Comparison of ENCODE assay signal across 1 cellular context in the genomic region with DNA sequence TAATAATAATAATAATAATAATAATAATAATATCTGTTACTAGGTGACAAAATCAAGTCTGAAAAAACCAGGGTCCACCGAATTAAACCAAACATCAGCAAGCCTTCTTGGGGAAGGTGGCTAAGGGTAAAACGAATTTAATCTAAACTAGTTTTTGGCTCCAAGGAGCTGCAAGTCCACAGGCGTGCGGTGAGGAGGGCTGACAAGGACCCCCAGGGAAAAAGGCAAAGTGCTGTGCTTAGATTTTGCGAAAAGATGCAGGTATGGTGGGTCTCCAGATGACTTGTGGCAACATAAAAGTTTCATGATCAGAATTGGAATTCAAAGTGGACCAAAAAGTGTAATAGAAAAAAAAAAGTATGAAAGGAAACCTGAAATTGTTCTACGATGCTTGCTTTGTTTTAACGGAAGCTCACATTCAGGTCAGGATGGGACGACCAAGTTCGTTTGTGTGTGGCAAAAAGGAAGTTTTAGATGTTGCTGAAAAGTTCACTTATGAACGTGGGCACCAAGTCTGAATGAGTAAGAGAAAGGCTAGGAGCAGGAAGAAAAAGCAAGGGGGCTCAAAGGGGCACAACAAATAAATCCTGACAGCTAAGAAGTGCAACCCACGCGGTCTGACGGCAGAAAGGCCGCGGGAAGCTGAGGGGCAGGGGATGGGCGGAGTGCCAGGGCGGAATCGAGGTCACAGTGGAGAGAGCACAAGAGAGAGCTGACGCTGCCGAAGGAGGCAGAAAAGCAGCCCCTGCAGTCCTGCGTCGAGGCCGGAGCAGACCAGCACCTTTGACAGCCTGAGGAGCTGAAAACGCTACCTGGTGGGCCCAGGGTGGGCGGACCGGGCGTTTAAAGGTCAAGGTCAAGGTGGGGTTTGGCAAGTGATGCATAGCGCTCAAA.
TF ChIP-seq lines count a peak whose summit lies in the region.

No MANE protein-coding gene starts in this region.

TF ChIP-seq in HepG2, 621 proteins besides CTCF, POLR2A, EP300 and RAD21 (continued from another document and continues in another):
- TF ChIP-seq REST (IDR thresholded peaks at IDR 0.05; ENCODE audit: borderline replicate concordance in 1 of 2, low read depth in 1 of 2, low read length in 2 of 2) = 0 out of 4 replicates have a peak, but pooled peaks of 1 of the 2 experiments have one; percentile 25
- no peak for TF ChIP-seq ZNF614 (CRISPR knock-in tag; IDR thresholded peaks at IDR 0.05; ENCODE audit: borderline replicate concordance)
- TF ChIP-seq TAF1 (CRISPR knock-in tag; IDR thresholded peaks at IDR 0.05) = no peak
- no peak for TF ChIP-seq BORCS8-MEF2B (CRISPR knock-in tag; IDR thresholded peaks at IDR 0.05)
- no peak for TF ChIP-seq ZNF670 (CRISPR knock-in tag; IDR thresholded peaks at IDR 0.05; ENCODE audit: borderline replicate concordance)
- 0 out of 2 replicates have a peak, but pooled peaks have one; percentile 61 for TF ChIP-seq ZBTB7B (CRISPR knock-in tag; IDR thresholded peaks at IDR 0.05)
- TF ChIP-seq HNRNPLL (IDR thresholded peaks at IDR 0.05; ENCODE audit: low read depth, low read length, poor library complexity, severe bottlenecking) = peak; percentile 38
- TF ChIP-seq ZNF646 (CRISPR knock-in tag; IDR thresholded peaks at IDR 0.05) = no peak
- TF ChIP-seq, protein P1, sequence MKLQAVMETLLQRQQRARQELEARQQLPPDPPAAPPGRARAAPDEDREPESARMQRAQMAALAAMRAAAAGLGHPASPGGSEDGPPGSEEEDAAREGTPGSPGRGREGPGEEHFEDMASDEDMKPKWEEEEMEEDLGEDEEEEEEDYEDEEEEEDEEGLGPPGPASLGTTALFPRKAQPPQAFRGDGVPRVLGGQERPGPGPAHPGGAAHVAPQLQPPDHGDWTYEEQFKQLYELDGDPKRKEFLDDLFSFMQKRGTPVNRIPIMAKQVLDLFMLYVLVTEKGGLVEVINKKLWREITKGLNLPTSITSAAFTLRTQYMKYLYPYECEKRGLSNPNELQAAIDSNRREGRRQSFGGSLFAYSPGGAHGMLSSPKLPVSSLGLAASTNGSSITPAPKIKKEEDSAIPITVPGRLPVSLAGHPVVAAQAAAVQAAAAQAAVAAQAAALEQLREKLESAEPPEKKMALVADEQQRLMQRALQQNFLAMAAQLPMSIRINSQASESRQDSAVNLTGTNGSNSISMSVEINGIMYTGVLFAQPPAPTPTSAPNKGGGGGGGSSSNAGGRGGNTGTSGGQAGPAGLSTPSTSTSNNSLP (IDR thresholded peaks at IDR 0.05; ENCODE audit: low read depth, low read length) = no peak
- TF ChIP-seq, protein P2, sequence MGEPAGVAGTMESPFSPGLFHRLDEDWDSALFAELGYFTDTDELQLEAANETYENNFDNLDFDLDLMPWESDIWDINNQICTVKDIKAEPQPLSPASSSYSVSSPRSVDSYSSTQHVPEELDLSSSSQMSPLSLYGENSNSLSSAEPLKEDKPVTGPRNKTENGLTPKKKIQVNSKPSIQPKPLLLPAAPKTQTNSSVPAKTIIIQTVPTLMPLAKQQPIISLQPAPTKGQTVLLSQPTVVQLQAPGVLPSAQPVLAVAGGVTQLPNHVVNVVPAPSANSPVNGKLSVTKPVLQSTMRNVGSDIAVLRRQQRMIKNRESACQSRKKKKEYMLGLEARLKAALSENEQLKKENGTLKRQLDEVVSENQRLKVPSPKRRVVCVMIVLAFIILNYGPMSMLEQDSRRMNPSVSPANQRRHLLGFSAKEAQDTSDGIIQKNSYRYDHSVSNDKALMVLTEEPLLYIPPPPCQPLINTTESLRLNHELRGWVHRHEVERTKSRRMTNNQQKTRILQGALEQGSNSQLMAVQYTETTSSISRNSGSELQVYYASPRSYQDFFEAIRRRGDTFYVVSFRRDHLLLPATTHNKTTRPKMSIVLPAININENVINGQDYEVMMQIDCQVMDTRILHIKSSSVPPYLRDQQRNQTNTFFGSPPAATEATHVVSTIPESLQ (CRISPR knock-in tag; conservative IDR thresholded peaks at IDR 0.05) = no peak
- no peak for TF ChIP-seq ZNF251 (CRISPR knock-in tag; IDR thresholded peaks at IDR 0.05)
- TF ChIP-seq AGO2 (optimal IDR thresholded peaks at IDR 0.05; ENCODE audit: low read depth, low read length) = peak; percentile 70
- TF ChIP-seq, protein P3, sequence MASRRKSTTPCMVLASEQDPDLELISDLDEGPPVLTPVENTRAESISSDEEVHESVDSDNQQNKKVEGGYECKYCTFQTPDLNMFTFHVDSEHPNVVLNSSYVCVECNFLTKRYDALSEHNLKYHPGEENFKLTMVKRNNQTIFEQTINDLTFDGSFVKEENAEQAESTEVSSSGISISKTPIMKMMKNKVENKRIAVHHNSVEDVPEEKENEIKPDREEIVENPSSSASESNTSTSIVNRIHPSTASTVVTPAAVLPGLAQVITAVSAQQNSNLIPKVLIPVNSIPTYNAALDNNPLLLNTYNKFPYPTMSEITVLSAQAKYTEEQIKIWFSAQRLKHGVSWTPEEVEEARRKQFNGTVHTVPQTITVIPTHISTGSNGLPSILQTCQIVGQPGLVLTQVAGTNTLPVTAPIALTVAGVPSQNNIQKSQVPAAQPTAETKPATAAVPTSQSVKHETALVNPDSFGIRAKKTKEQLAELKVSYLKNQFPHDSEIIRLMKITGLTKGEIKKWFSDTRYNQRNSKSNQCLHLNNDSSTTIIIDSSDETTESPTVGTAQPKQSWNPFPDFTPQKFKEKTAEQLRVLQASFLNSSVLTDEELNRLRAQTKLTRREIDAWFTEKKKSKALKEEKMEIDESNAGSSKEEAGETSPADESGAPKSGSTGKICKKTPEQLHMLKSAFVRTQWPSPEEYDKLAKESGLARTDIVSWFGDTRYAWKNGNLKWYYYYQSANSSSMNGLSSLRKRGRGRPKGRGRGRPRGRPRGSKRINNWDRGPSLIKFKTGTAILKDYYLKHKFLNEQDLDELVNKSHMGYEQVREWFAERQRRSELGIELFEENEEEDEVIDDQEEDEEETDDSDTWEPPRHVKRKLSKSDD (CRISPR knock-in tag; IDR thresholded peaks at IDR 0.05; ENCODE audit: low read depth) = no peak
- no peak for TF ChIP-seq RFX1 (IDR thresholded peaks at IDR 0.05)
- no peak for TF ChIP-seq ZNF205 (CRISPR knock-in tag; IDR thresholded peaks at IDR 0.05)
- no peak for TF ChIP-seq SCMH1 (CRISPR knock-in tag; IDR thresholded peaks at IDR 0.05; ENCODE audit: borderline replicate concordance)
- TF ChIP-seq EHMT2 (IDR thresholded peaks at IDR 0.05; ENCODE audit: borderline replicate concordance, low read depth, low read length) = no peak
- TF ChIP-seq RFXAP (CRISPR knock-in tag; IDR thresholded peaks at IDR 0.05; ENCODE audit: borderline replicate concordance) = no peak; the same call in 1 of the 2 replicates
- no peak; the same call in 1 of the 2 replicates for TF ChIP-seq ZNF768 (CRISPR knock-in tag; IDR thresholded peaks at IDR 0.05)
- TF ChIP-seq ZMAT3 (CRISPR knock-in tag; conservative IDR thresholded peaks at IDR 0.05) = no peak; the same call in 1 of the 2 replicates
- TF ChIP-seq, protein P4, sequence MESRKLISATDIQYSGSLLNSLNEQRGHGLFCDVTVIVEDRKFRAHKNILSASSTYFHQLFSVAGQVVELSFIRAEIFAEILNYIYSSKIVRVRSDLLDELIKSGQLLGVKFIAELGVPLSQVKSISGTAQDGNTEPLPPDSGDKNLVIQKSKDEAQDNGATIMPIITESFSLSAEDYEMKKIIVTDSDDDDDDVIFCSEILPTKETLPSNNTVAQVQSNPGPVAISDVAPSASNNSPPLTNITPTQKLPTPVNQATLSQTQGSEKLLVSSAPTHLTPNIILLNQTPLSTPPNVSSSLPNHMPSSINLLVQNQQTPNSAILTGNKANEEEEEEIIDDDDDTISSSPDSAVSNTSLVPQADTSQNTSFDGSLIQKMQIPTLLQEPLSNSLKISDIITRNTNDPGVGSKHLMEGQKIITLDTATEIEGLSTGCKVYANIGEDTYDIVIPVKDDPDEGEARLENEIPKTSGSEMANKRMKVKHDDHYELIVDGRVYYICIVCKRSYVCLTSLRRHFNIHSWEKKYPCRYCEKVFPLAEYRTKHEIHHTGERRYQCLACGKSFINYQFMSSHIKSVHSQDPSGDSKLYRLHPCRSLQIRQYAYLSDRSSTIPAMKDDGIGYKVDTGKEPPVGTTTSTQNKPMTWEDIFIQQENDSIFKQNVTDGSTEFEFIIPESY (CRISPR knock-in tag; IDR thresholded peaks at IDR 0.05) = no peak
- TF ChIP-seq DBP (CRISPR knock-in tag; IDR thresholded peaks at IDR 0.05; ENCODE audit: not compliant biosample characterization) = no peak
- no peak for TF ChIP-seq ZNF569 (CRISPR knock-in tag; IDR thresholded peaks at IDR 0.05; ENCODE audit: borderline replicate concordance)
- TF ChIP-seq ZNF260 (CRISPR knock-in tag; IDR thresholded peaks at IDR 0.05; ENCODE audit: borderline replicate concordance, low read depth) = no peak
- TF ChIP-seq LCORL (IDR thresholded peaks at IDR 0.05) = no peak
- TF ChIP-seq LCORL (CRISPR knock-in tag; IDR thresholded peaks at IDR 0.05) = 0 out of 2 replicates have a peak, but pooled peaks have one; percentile 38
- TF ChIP-seq, protein P5, sequence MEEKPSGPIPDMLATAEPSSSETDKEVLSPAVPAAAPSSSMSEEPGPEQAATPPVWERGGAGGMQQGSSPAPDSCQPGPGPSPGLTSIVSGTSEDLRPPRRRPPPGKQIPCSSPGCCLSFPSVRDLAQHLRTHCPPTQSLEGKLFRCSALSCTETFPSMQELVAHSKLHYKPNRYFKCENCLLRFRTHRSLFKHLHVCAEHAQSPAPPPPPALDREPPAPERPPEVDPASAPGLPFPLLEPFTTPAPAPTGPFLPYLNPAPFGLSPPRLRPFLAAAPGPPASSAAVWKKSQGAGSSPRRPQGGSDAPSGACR (CRISPR knock-in tag; IDR thresholded peaks at IDR 0.05) = no peak
- no peak for TF ChIP-seq POLR2AphosphoS5 (IDR thresholded peaks at IDR 0.05; ENCODE audit: low read depth, low read length)
- no peak for TF ChIP-seq SRSF4 (IDR thresholded peaks at IDR 0.05; ENCODE audit: low read depth, low read length, poor library complexity, severe bottlenecking)
- no peak for TF ChIP-seq SSRP1 (CRISPR knock-in tag; IDR thresholded peaks at IDR 0.05)
- no peak for TF ChIP-seq KLF13 (CRISPR knock-in tag; IDR thresholded peaks at IDR 0.05)
- TF ChIP-seq NR2C2 (CRISPR knock-in tag; IDR thresholded peaks at IDR 0.05; ENCODE audit: borderline replicate concordance) = peak; percentile 45; the same call in 1 of the 2 replicates
- no peak for TF ChIP-seq KLF15 (CRISPR knock-in tag; IDR thresholded peaks at IDR 0.05; ENCODE audit: borderline replicate concordance)
- TF ChIP-seq PITX1 (CRISPR knock-in tag; IDR thresholded peaks at IDR 0.05) = no peak
